11 cellular contexts compared by ENCODE assay signal in genomic region chr17:57906910-57907309, GRCh38. TPM values are rescaled to one million over a fixed set of nuclear protein-coding genes. Genes with fewer than 3 reads are reported as not detected.
DNase-seq lines count a peak whose midpoint lies in the region; ATAC-seq, FAIRE-seq and TF ChIP-seq lines count a peak whose summit lies in the region.
"Had no signal": no experiment of that assay in that cellular context is flagged by ENCODE, and none has a peak within 500 bp of the region (broad histone marks: within the 10 kb centered on the region; RNA-seq: fewer than 3 reads in every experiment).

No MANE protein-coding gene starts in this region.

- DNase-seq in astrocyte (ENCODE audit: low read depth): no peak
- DNase-seq in mesendoderm: peak; percentile 80
- DNase-seq in pancreas: no peak
- no peak for DNase-seq in NCI-H1694 treated with DMSO at 0.1 percent for 48 hours (lab: John Stamatoyannopoulos, UW)
- no peak for DNase-seq in NCI-H2029 treated with DMSO at 0.1 percent for 48 hours (lab: John Stamatoyannopoulos, UW)
- DNase-seq: activated effector memory CD4-positive, alpha-beta T cell treated with anti-CD3 and anti-CD28 coated beads, Interleukin-2, amount 50 U/mL, for 16 hours; naive B cell had no signal

- CTCF ChIA-PET in HEK293 (lab: Yijun Ruan, JAX): interaction anchor here (0.6 to 0.7 kb wide), 4 partner anchors 28 to 1157 kb away, joined by 3 to 4 read pairs (median 4); no protein-coding TSS in a partner anchor

- H2AK5ac ChIP-seq in mesendoderm (ENCODE audit: low read length): peak overlapping the region; percentile 23

- H3K4me2 ChIP-seq in astrocyte (ENCODE audit: low read length) (no peak overlapping the region), mesendoderm (ENCODE audit: low read length) (no peak overlapping the region)

- H4K20me1 ChIP-seq in astrocyte (ENCODE audit: insufficient read depth, low read length): peaks cover 34% of the 10 kb centered on the region

- no peak overlapping the region for H3K18ac ChIP-seq in mesendoderm (ENCODE audit: low read length)

- H3K27ac ChIP-seq in HEK293 (ENCODE audit: extremely low read depth, low read depth, low read length) (no peak overlapping the region), astrocyte (ENCODE audit: low read depth, low read length) (no peak overlapping the region), mesendoderm (ENCODE audit: low read depth, low read length) (no peak overlapping the region), pancreas (no peak overlapping the region)
- H3K27ac ChIP-seq: SK-N-MC had no signal

- H3K23ac ChIP-seq in mesendoderm (ENCODE audit: low read length): no peak overlapping the region

- ATAC-seq in pancreas: no peak
- ATAC-seq in HG03175 (IDR thresholded peaks at IDR 0.05; ENCODE audit: unreplicated experiment): no peak

- H3K56ac ChIP-seq in mesendoderm (ENCODE audit: low read length): peak overlapping the region; percentile 6

- H2BK120ac ChIP-seq in mesendoderm (ENCODE audit: low read depth, low read length): no peak overlapping the region

- TF ChIP-seq CTCF in HEK293 (tag by site-specific recombination; IDR thresholded peaks at IDR 0.05) (peak; percentile 29; the same call in 1 of the 2 replicates), astrocyte (IDR thresholded peaks at IDR 0.05; ENCODE audit: insufficient read depth, low read depth, low read length) (peak; percentile 3), pancreas (IDR thresholded peaks at IDR 0.05) (no peak)

- H3K79me2 ChIP-seq in astrocyte (ENCODE audit: insufficient read depth, low read length): peaks cover 26% of the 10 kb centered on the region
- no peaks in the 10 kb centered on the region for H3K79me2 ChIP-seq in mesendoderm (ENCODE audit: control insufficient read depth, insufficient read depth, low read length)

- intact Hi-C loops in pancreas (cut with DNase I): no loop called here

- H3K9me3 ChIP-seq in HEK293 (ENCODE audit: control insufficient read depth, insufficient read depth, low read depth, low read length): no peaks in the 10 kb centered on the region
- no peaks in the 10 kb centered on the region for H3K9me3 ChIP-seq in astrocyte (ENCODE audit: insufficient read depth, low read depth, low read length)
- no peaks in the 10 kb centered on the region for H3K9me3 ChIP-seq in pancreas

- no peak overlapping the region for H3K4ac ChIP-seq in mesendoderm (ENCODE audit: low read depth, low read length)

- no peak overlapping the region for H3K4me3 Mint-ChIP-seq in astrocyte (ENCODE audit: unreplicated experiment)

- H3K4me1 Mint-ChIP-seq in astrocyte (ENCODE audit: low read depth, unreplicated experiment): peaks cover 35% of the 10 kb centered on the region

- no peak overlapping the region for H3K4me3 ChIP-seq in HEK293 (ENCODE audit: low read depth, low read length)
- no peak overlapping the region for H3K4me3 ChIP-seq in astrocyte (ENCODE audit: insufficient read depth, low read depth, low read length)
- no peak overlapping the region for H3K4me3 ChIP-seq in mesendoderm (ENCODE audit: low read length)
- no peak overlapping the region for H3K4me3 ChIP-seq in pancreas
- H3K4me3 ChIP-seq: SK-N-MC had no signal

- H4K5ac ChIP-seq in mesendoderm (ENCODE audit: low read length): no peak overlapping the region

- H3K27me3 ChIP-seq in astrocyte (ENCODE audit: insufficient read depth, low read length): no peaks in the 10 kb centered on the region
- H3K27me3 ChIP-seq in mesendoderm (ENCODE audit: insufficient read depth, low read length, poor library complexity): no peaks in the 10 kb centered on the region
- H3K27me3 ChIP-seq in pancreas: no peaks in the 10 kb centered on the region

- no peaks in the 10 kb centered on the region for H3K79me1 ChIP-seq in mesendoderm (ENCODE audit: low read length)

- no CpG with 5 or more reads among the region's 7 CpGs for WGBS in mesendoderm (ENCODE audit: extremely low coverage, insufficient coverage, low lambda C conversion rate)
- 89 to 91% methylated on average over 7 of the region's 7 CpGs for WGBS in pancreas, 2 donors

- no peak overlapping the region for H2AFZ ChIP-seq in astrocyte (ENCODE audit: low read depth, low read length)

- H2BK15ac ChIP-seq in mesendoderm (replicated peaks; ENCODE audit: low read depth): no peak overlapping the region

- FAIRE-seq in A204.1 (lab: Jason Lieb, UNC) (peak; percentile 58), astrocyte (lab: Jason Lieb, UNC) (no peak), pancreas (lab: Jason Lieb, UNC) (no peak)

- H3K36me3 Mint-ChIP-seq in astrocyte (ENCODE audit: low read depth, unreplicated experiment): peaks cover 2% of the 10 kb centered on the region
- H3K36me3 Mint-ChIP-seq: naive B cell had no signal

- H4K8ac ChIP-seq in mesendoderm (ENCODE audit: low read depth, low read length): no peak overlapping the region

- no peaks in the 10 kb centered on the region for H3K36me3 ChIP-seq in HEK293 (ENCODE audit: control insufficient read depth in 2 of 2, insufficient read depth in 1 of 2, low read length in 2 of 2)
- no peaks in the 10 kb centered on the region for H3K36me3 ChIP-seq in astrocyte (ENCODE audit: insufficient read depth, low read length)
- H3K36me3 ChIP-seq in mesendoderm (ENCODE audit: control insufficient read depth, insufficient read depth, low read length): no peaks in the 10 kb centered on the region
- no peaks in the 10 kb centered on the region for H3K36me3 ChIP-seq in pancreas

- no peak overlapping the region for H2BK5ac ChIP-seq in mesendoderm (ENCODE audit: low read length)

- POLR2A ChIA-PET in HEK293 (lab: Yijun Ruan, JAX): no interaction called here

- H3K9me3 Mint-ChIP-seq in astrocyte (ENCODE audit: unreplicated experiment): no peaks in the 10 kb centered on the region

- peak overlapping the region; percentile 67 for H3K27ac Mint-ChIP-seq in astrocyte (ENCODE audit: unreplicated experiment)
- H3K27ac Mint-ChIP-seq: naive B cell had no signal

- no peaks in the 10 kb centered on the region for H3K4me1 ChIP-seq in HEK293 (ENCODE audit: control insufficient read depth, insufficient read depth, low read length)
- H3K4me1 ChIP-seq in astrocyte (ENCODE audit: insufficient read depth, low read length): peaks cover 20% of the 10 kb centered on the region
- H3K4me1 ChIP-seq in mesendoderm (ENCODE audit: control insufficient read depth, low read depth, low read length): peaks cover 2% of the 10 kb centered on the region
- peaks cover 26 to 31% (median 28%) of the 10 kb centered on the region in 3 donors for H3K4me1 ChIP-seq in pancreas

- no peaks in the 10 kb centered on the region for H3K27me3 Mint-ChIP-seq in astrocyte (ENCODE audit: low read depth, unreplicated experiment)

- H3K9ac ChIP-seq in astrocyte (ENCODE audit: low read length) (no peak overlapping the region), mesendoderm (ENCODE audit: low read length) (peak overlapping the region; percentile 31)

TF ChIP-seq in HEK293, 187 proteins besides CTCF, POLR2A, EP300 and RAD21:
- peak; percentile 41; the same call in 1 of the 2 replicates for TF ChIP-seq ZNF600 (tag by site-specific recombination; IDR thresholded peaks at IDR 0.05)
- no peak for TF ChIP-seq ZNF777 (tag by site-specific recombination; IDR thresholded peaks at IDR 0.05; ENCODE audit: borderline replicate concordance)

RNA-seq across cellular contexts. Expression of gene CUEDC1, which starts 48.3 kb away (rescaled TPM):
- 37.4 and 43.7 TPM in 2 replicates for total RNA-seq in astrocyte
- 7.0 TPM for polyA plus RNA-seq in mesendoderm (2013, experiment 1 of 2)
- 7.6 TPM for polyA plus RNA-seq in mesendoderm (2013, experiment 2 of 2)
- 10 to 100 TPM; 16.5 to 22.5 (median 21.2) TPM for total RNA-seq in pancreas
- polyA plus RNA-seq in pancreas: 10 to 100 TPM; 26.4 to 30.4 TPM

RNA-seq across cellular contexts. Expression of gene MRPS23, which starts 57.1 kb away (rescaled TPM):
- total RNA-seq in astrocyte (56.9 and 61.3 TPM in 2 replicates), pancreas (10 to 100 TPM; 12.7 to 25.4 (median 15.5) TPM)
- 33.9 TPM for polyA plus RNA-seq in mesendoderm (2013, experiment 1 of 2)
- 35.9 TPM for polyA plus RNA-seq in mesendoderm (2013, experiment 2 of 2)
- 10 to 100 TPM in 1 of 2 donors, 1 to 10 TPM in 1; 5.8 to 15.8 TPM for polyA plus RNA-seq in pancreas

Comparison
In these comparisons a context has a peak if more than half of its experiments do, and no peak if none do; other contexts are left out.
1. CTCF ChIP-seq: peak in HEK293 (single experiment) and astrocyte (single experiment); none in pancreas (0 of 4).